8 cellular contexts compared by ENCODE assay signal in genomic region chr14:106044949-106045596, GRCh38.
DNase-seq lines count a peak whose midpoint lies in the region; ATAC-seq and TF ChIP-seq lines count a peak whose summit lies in the region.

No MANE protein-coding gene starts in this region.

- no peaks in the 10 kb centered on the region for H3K36me3 Mint-ChIP-seq in activated CD4-positive, alpha-beta T cell treated with anti-CD3 and anti-CD28 coated beads for 36 hours (ENCODE audit: low read depth)
- H3K36me3 Mint-ChIP-seq in endothelial cell (ENCODE audit: low read depth, unreplicated experiment) = peaks cover 9% of the 10 kb centered on the region

- no peak for TF ChIP-seq POLR2A in erythroblast (IDR thresholded peaks at IDR 0.05; ENCODE audit: low read length)

- no peak overlapping the region for H3K4me3 ChIP-seq in LNCaP clone FGC (ENCODE audit: low read depth, low read length)

- ATAC-seq in activated CD4-positive, alpha-beta T cell treated with anti-CD3 and anti-CD28 coated beads for 36 hours = peak; percentile 100
- ATAC-seq in GM18519 (IDR thresholded peaks at IDR 0.05; ENCODE audit: low FRiP score, unreplicated experiment) = no peak
- no peak for ATAC-seq in HG03520 (IDR thresholded peaks at IDR 0.05; ENCODE audit: unreplicated experiment)

- peaks cover 11% of the 10 kb centered on the region for H3K4me1 Mint-ChIP-seq in activated CD4-positive, alpha-beta T cell treated with anti-CD3 and anti-CD28 coated beads for 36 hours
- no peaks in the 10 kb centered on the region for H3K4me1 Mint-ChIP-seq in endothelial cell (ENCODE audit: unreplicated experiment)

- peak; percentile 35 for DNase-seq in GM13977 (ENCODE audit: low spot score)
- DNase-seq in LNCaP clone FGC (ENCODE audit: low read depth) = no peak
- peak; percentile 93 for DNase-seq in activated CD4-positive, alpha-beta T cell treated with anti-CD3 and anti-CD28 coated beads for 36 hours
- peak; percentile 74 to 80 for DNase-seq in erythroblast (lab: John Stamatoyannopoulos, UW)
- DNase-seq in stimulated activated CD4-positive, alpha-beta T cell treated with anti-CD3 and anti-CD28 coated beads, TNF-alpha, amount 100 ng/mL, for 24 hours (ENCODE audit: low read depth in 3 of 3) = peak; percentile 68 to 89 (median 71)
- DNase-seq in endothelial cell (ENCODE audit: low spot score) = no peak

- H3K4me3 Mint-ChIP-seq in activated CD4-positive, alpha-beta T cell treated with anti-CD3 and anti-CD28 coated beads for 36 hours = no peak overlapping the region
- no peak overlapping the region for H3K4me3 Mint-ChIP-seq in endothelial cell (ENCODE audit: unreplicated experiment)

- peak overlapping the region; percentile 34 for H3K27ac Mint-ChIP-seq in activated CD4-positive, alpha-beta T cell treated with anti-CD3 and anti-CD28 coated beads for 36 hours
- H3K27ac Mint-ChIP-seq in endothelial cell (ENCODE audit: unreplicated experiment) = no peak overlapping the region

- H3K9me3 Mint-ChIP-seq in activated CD4-positive, alpha-beta T cell treated with anti-CD3 and anti-CD28 coated beads for 36 hours (ENCODE audit: low read depth) = no peaks in the 10 kb centered on the region
- peaks cover 24% of the 10 kb centered on the region for H3K9me3 Mint-ChIP-seq in endothelial cell (ENCODE audit: unreplicated experiment)

- CTCF ChIA-PET in activated CD4-positive, alpha-beta T cell treated with anti-CD3 and anti-CD28 coated beads for 36 hours (lab: Charles Lee) = interaction anchor here (0.5 to 2.9 kb wide), 23 partner anchors 9 to 165 kb away, joined by 3 to 21 read pairs (median 4); no protein-coding TSS in a partner anchor

- intact Hi-C loops in activated CD4-positive, alpha-beta T cell treated with anti-CD3 and anti-CD28 coated beads for 36 hours (cut with DNase I, micrococcal nuclease) = loop anchor here (1.0 to 5.0 kb wide), 4 partner anchors 33 to 70 kb away; no protein-coding TSS in a partner anchor

- H3K27me3 Mint-ChIP-seq in activated CD4-positive, alpha-beta T cell treated with anti-CD3 and anti-CD28 coated beads for 36 hours = no peaks in the 10 kb centered on the region
- peaks cover 6% of the 10 kb centered on the region for H3K27me3 Mint-ChIP-seq in endothelial cell (ENCODE audit: unreplicated experiment)

- POLR2A ChIA-PET in activated CD4-positive, alpha-beta T cell treated with anti-CD3 and anti-CD28 coated beads for 36 hours (lab: Charles Lee) = no interaction called here

- TF ChIP-seq CTCF in GM13977 (IDR thresholded peaks at IDR 0.05; ENCODE audit: extremely low read depth, insufficient read depth, missing control alignments) (peak; percentile 99), LNCaP clone FGC (IDR thresholded peaks at IDR 0.05; ENCODE audit: control insufficient read depth, extremely low read depth, insufficient read depth) (peak; percentile 64), endothelial cell (IDR thresholded peaks at IDR 0.05; ENCODE audit: unreplicated experiment) (no peak)

- in situ Hi-C loops in GM13977 (cut with MboI; ENCODE audit: low pct_unique_long_range_greater_than_20kb, low sequenced_read_pairs, unreplicated experiment) = no loop called here

Comparison
In these comparisons a context has a peak if more than half of its experiments do, and no peak if none do; other contexts are left out.
1. DNase-seq: peak in GM13977 (single experiment), activated CD4-positive, alpha-beta T cell treated with anti-CD3 and anti-CD28 coated beads for 36 hours (single experiment), erythroblast (2 of 2) and stimulated activated CD4-positive, alpha-beta T cell treated with anti-CD3 and anti-CD28 coated beads, TNF-alpha, amount 100 ng/mL, for 24 hours (3 of 3); none in LNCaP clone FGC (single experiment) and endothelial cell (single experiment).